In genomic region chr9:137647096-137647709, GRCh38 we compare ENCODE assay signal across 1 cellular context.
TF ChIP-seq lines count a peak whose summit lies in the region.

No MANE protein-coding gene starts in this region.

TF ChIP-seq in GM23338, 12 proteins besides CTCF, POLR2A, EP300 and RAD21 (continued from another document):
- TF ChIP-seq ZNF462 (CRISPR knock-in tag; IDR thresholded peaks at IDR 0.05), result no peak
- no peak for TF ChIP-seq ZNF114 (CRISPR knock-in tag; IDR thresholded peaks at IDR 0.05)
- TF ChIP-seq STAT1 (IDR thresholded peaks at IDR 0.05; ENCODE audit: unreplicated experiment), result no peak
- TF ChIP-seq POLR2AphosphoS5 (IDR thresholded peaks at IDR 0.05; ENCODE audit: low read depth), result no peak
- no peak for TF ChIP-seq ETS1 (IDR thresholded peaks at IDR 0.05)
- TF ChIP-seq, protein P1, sequence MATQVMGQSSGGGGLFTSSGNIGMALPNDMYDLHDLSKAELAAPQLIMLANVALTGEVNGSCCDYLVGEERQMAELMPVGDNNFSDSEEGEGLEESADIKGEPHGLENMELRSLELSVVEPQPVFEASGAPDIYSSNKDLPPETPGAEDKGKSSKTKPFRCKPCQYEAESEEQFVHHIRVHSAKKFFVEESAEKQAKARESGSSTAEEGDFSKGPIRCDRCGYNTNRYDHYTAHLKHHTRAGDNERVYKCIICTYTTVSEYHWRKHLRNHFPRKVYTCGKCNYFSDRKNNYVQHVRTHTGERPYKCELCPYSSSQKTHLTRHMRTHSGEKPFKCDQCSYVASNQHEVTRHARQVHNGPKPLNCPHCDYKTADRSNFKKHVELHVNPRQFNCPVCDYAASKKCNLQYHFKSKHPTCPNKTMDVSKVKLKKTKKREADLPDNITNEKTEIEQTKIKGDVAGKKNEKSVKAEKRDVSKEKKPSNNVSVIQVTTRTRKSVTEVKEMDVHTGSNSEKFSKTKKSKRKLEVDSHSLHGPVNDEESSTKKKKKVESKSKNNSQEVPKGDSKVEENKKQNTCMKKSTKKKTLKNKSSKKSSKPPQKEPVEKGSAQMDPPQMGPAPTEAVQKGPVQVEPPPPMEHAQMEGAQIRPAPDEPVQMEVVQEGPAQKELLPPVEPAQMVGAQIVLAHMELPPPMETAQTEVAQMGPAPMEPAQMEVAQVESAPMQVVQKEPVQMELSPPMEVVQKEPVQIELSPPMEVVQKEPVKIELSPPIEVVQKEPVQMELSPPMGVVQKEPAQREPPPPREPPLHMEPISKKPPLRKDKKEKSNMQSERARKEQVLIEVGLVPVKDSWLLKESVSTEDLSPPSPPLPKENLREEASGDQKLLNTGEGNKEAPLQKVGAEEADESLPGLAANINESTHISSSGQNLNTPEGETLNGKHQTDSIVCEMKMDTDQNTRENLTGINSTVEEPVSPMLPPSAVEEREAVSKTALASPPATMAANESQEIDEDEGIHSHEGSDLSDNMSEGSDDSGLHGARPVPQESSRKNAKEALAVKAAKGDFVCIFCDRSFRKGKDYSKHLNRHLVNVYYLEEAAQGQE (IDR thresholded peaks at IDR 0.05; ENCODE audit: unreplicated experiment), result no peak
- no peak for TF ChIP-seq ZNF331 (CRISPR knock-in tag; IDR thresholded peaks at IDR 0.05; ENCODE audit: low read depth)
- TF ChIP-seq JUNB (IDR thresholded peaks at IDR 0.05; ENCODE audit: unreplicated experiment), result no peak
TF ChIP-seq in GM23338: peak in this region for 0.
